1 cellular context compared by ENCODE assay signal in the genomic region with DNA sequence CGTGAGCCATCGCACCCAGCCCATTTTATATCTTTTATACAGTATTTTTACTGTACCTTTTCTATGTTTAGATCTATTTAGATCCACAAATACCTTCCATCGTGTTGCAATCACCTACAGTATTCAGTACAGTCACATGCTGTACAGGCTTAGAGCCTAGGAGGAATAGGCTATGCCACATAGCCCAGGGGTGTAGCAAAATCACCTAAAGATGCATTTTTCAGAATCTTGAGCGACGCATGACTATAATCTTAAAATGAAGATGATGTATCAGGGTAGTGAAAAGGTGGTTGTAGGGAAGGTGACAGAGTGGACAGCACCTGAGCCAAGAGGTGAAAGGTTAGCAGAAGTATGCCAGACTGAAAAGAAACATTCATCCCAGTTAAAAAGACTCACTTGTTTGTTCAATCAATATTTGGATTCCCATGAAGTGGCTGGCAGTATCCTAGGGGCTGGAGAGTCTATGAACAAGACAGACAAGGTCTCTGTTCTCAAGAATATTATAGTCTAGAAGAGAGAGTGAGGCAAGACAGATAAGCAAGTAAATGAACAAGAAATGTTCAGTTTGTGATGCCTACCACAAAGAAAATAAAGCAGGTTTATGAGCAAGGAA.
TF ChIP-seq lines count a peak whose summit lies in the region.

No MANE protein-coding gene starts in this region.

TF ChIP-seq in HepG2, 621 proteins besides CTCF, POLR2A, EP300 and RAD21 (continued from another document):
- TF ChIP-seq DMTF1 (CRISPR knock-in tag; IDR thresholded peaks at IDR 0.05) = no peak
